In genomic region chr17:7852919-7853692, GRCh38 we compare ENCODE assay signal across 14 cellular contexts. TPM values are rescaled to one million over a fixed set of nuclear protein-coding genes. Genes with fewer than 3 reads are reported as not detected.
DNase-seq lines count a peak whose midpoint lies in the region; ATAC-seq, FAIRE-seq and TF ChIP-seq lines count a peak whose summit lies in the region.
"Had no signal": no experiment of that assay in that cellular context is flagged by ENCODE, and none has a peak within 500 bp of the region (broad histone marks: within the 10 kb centered on the region; RNA-seq: fewer than 3 reads in every experiment).

No MANE protein-coding gene starts in this region.

- H3K14ac ChIP-seq in mesenchymal stem cell (ENCODE audit: low read length in 2 of 2): peak overlapping the region in 1 of 2 experiments; percentile 1

- no peak for TF ChIP-seq CTCF in K562 (IDR thresholded peaks at IDR 0.05 in 2 of 3, conservative IDR thresholded peaks at IDR 0.05 in 1 of 3; ENCODE audit: insufficient read depth in 2 of 3, low read depth in 1 of 3, low read length in 3 of 3)

- H2AFZ ChIP-seq in K562 (ENCODE audit: low read depth, low read length) (no peak overlapping the region), mesenchymal stem cell (ENCODE audit: low read depth, low read length) (no peak overlapping the region)

- peak; percentile 11 for DNase-seq in stimulated activated CD4-positive, alpha-beta T cell treated with anti-CD3 and anti-CD28 coated beads, Interleukin-15, amount 100 ng/mL, for 24 hours
- DNase-seq in stimulated activated CD4-positive, alpha-beta T cell treated with anti-CD3 and anti-CD28 coated beads, Interleukin-4, amount 100 ng/mL, for 4 hours: no peak
- DNase-seq in K562 (ENCODE audit: extremely low read depth in 1 of 4, low spot score in 3 of 4) (no peak), mesenchymal stem cell (no peak), aorta (peak; percentile 49 to 78), NCI-H1105 (lab: John Stamatoyannopoulos, UW) (no peak), NCI-H146 (lab: John Stamatoyannopoulos, UW) (no peak)
- DNase-seq: anterior cingulate cortex, dermis blood vessel endothelial cell, Kasumi-1, NCI-H187 treated with DMSO at 0.1 percent for 48 hours had no signal

- no peak overlapping the region for H3K4ac ChIP-seq in mesenchymal stem cell (ENCODE audit: low read depth in 1 of 2, low read length in 2 of 2)

- H3K4me3 ChIP-seq in K562 (no peak overlapping the region), mesenchymal stem cell (ENCODE audit: insufficient read depth in 1 of 2, low read depth in 1 of 2, low read length in 2 of 2) (no peak overlapping the region), aorta (ENCODE audit: low read length in 2 of 2) (no peak overlapping the region)
- H3K4me3 ChIP-seq: BLaER1, GM12878 had no signal

- CTCF ChIA-PET in K562 (lab: Yijun Ruan, JAX; ENCODE audit: low intra/inter-chr PET ratio): no interaction called here

- no peak for TF ChIP-seq EP300 in K562 (IDR thresholded peaks at IDR 0.05; ENCODE audit: low read length)

- ATAC-seq in K562 (no peak), aorta (ENCODE audit: low FRiP score) (no peak), GM18511 (IDR thresholded peaks at IDR 0.05; ENCODE audit: unreplicated experiment) (no peak)
- ATAC-seq: GM12878 had no signal

- H2AK5ac ChIP-seq in mesenchymal stem cell (ENCODE audit: low read length, severe bottlenecking): no peak overlapping the region

- no TSS peak for BruUV-seq in K562 (replicated peaks; lab: Mats Ljungman, UMichigan)

- peak overlapping the region in 1 of 2 experiments; percentile 29 for H3K23ac ChIP-seq in mesenchymal stem cell (ENCODE audit: low read length in 2 of 2)

- no peaks in the 10 kb centered on the region for H4K20me1 ChIP-seq in K562 (replicated peaks; ENCODE audit: control insufficient read depth, insufficient read depth, low read length)

- H3K9ac ChIP-seq in K562 (ENCODE audit: insufficient read depth in 1 of 2, low read depth in 2 of 2, low read length in 2 of 2): no peak overlapping the region
- no peak overlapping the region for H3K9ac ChIP-seq in mesenchymal stem cell (ENCODE audit: low read length)
- H3K9ac ChIP-seq: BLaER1 had no signal

- intact Hi-C loops in K562 (cut with micrococcal nuclease) (loop anchor here (10.0 kb wide), 1 partner anchor 108 kb away; no protein-coding TSS in a partner anchor), aorta (cut with DNase I) (loop anchor here (5.0 to 10.0 kb wide), 2 partner anchors 108 to 111 kb away; no protein-coding TSS in a partner anchor)

- peaks cover 6% of the 10 kb centered on the region; the same call in 1 of the 3 replicates for H3K79me2 ChIP-seq in K562 (ENCODE audit: control insufficient read depth, insufficient read depth, low read length)

- H2BK15ac ChIP-seq in mesenchymal stem cell (ENCODE audit: low read depth, poor library complexity, severe bottlenecking): no peak overlapping the region

- peak overlapping the region; percentile 53 for H4K8ac ChIP-seq in mesenchymal stem cell (ENCODE audit: low read length)

- no peak overlapping the region for H3K4me2 ChIP-seq in K562 (ENCODE audit: insufficient read depth, low read length)
- H3K4me2 ChIP-seq in mesenchymal stem cell (ENCODE audit: low read length, poor library complexity, severe bottlenecking): no peak overlapping the region

- H3K9me3 ChIP-seq in K562 (replicated peaks; ENCODE audit: control insufficient read depth, insufficient read depth, low read depth, low read length): no peaks in the 10 kb centered on the region
- H3K9me3 ChIP-seq in mesenchymal stem cell (ENCODE audit: control insufficient read depth, low read length): no peaks in the 10 kb centered on the region
- H3K9me3 ChIP-seq in aorta (ENCODE audit: control insufficient read depth, low read length): no peaks in the 10 kb centered on the region
- H3K9me3 ChIP-seq: BLaER1 had no signal

- peaks cover 5 to 46% of the 10 kb centered on the region in 2 experiments; a peak in 3 of 5 replicates for H3K4me1 ChIP-seq in K562 (replicated peaks in 1 of 2; ENCODE audit: control insufficient read depth in 2 of 2, insufficient read depth in 2 of 2, low read length in 2 of 2)
- peaks cover 32% of the 10 kb centered on the region for H3K4me1 ChIP-seq in mesenchymal stem cell (ENCODE audit: control insufficient read depth, insufficient read depth, low read depth, low read length)
- no peaks in the 10 kb centered on the region for H3K4me1 ChIP-seq in aorta (ENCODE audit: control insufficient read depth in 1 of 2, insufficient read depth in 2 of 2, low read length in 2 of 2)

- TF ChIP-seq RAD21 in K562 (CRISPR knock-in tag; conservative IDR thresholded peaks at IDR 0.05 in 1 of 2, IDR thresholded peaks at IDR 0.05 in 1 of 2): no peak

- POLR2A ChIA-PET in K562 (lab: Yijun Ruan, JAX): interaction anchor here (0.7 kb wide), 1 partner anchor 60 kb away, joined by 3 read pairs; no protein-coding TSS in a partner anchor

- peak overlapping the region; percentile 70 for H4K91ac ChIP-seq in mesenchymal stem cell (ENCODE audit: low read length)

- no peak overlapping the region for H2BK120ac ChIP-seq in mesenchymal stem cell (ENCODE audit: low read depth, low read length)

- peaks cover 46% of the 10 kb centered on the region; the same call in 2 of the 3 replicates for H3K36me3 ChIP-seq in K562 (ENCODE audit: control insufficient read depth, insufficient read depth, low read length)
- peaks cover 43 to 60% of the 10 kb centered on the region in 2 experiments for H3K36me3 ChIP-seq in mesenchymal stem cell (ENCODE audit: control insufficient read depth in 1 of 2, insufficient read depth in 2 of 2, low read depth in 1 of 2, low read length in 2 of 2)
- H3K36me3 ChIP-seq in aorta (ENCODE audit: control insufficient read depth in 1 of 2, insufficient read depth in 2 of 2, low read length in 1 of 2): no peaks in the 10 kb centered on the region

- H3K9me1 ChIP-seq in K562 (ENCODE audit: control insufficient read depth, insufficient read depth, low read length): no peaks in the 10 kb centered on the region

- H3K27ac ChIP-seq in K562 (ENCODE audit: extremely low read depth, low read depth, low read length): no peak overlapping the region
- no peak overlapping the region for H3K27ac ChIP-seq in mesenchymal stem cell (ENCODE audit: low read length, poor library complexity, severe bottlenecking)
- H3K27ac ChIP-seq in aorta (ENCODE audit: low read depth in 1 of 2, low read length in 2 of 2): no peak overlapping the region
- H3K27ac ChIP-seq: BLaER1 had no signal

- WGBS in K562 (ENCODE audit: insufficient coverage, low coverage, missing lambda C conversion rate): 92% methylated on average over 22 of the region's 51 CpGs
- WGBS in mesenchymal stem cell: 70% methylated on average over 48 of the region's 51 CpGs
- WGBS in aorta, 2 donors: 83 to 85% methylated on average over 43 to 51 of the region's 51 CpGs

- H2BK12ac ChIP-seq in mesenchymal stem cell (ENCODE audit: low read length in 2 of 2): peak overlapping the region in 1 of 2 experiments; percentile 29

- H3K27me3 ChIP-seq in K562 (ENCODE audit: control insufficient read depth in 2 of 2, insufficient read depth in 2 of 2, low read length in 2 of 2) (no peaks in the 10 kb centered on the region), mesenchymal stem cell (ENCODE audit: control insufficient read depth in 1 of 2, insufficient read depth in 1 of 2, low read length in 2 of 2) (no peaks in the 10 kb centered on the region), aorta (ENCODE audit: control insufficient read depth in 1 of 2, insufficient read depth in 2 of 2, low read length in 1 of 2) (no peaks in the 10 kb centered on the region)
- H3K27me3 ChIP-seq: BLaER1 had no signal

- peaks cover 37% of the 10 kb centered on the region for H3K79me1 ChIP-seq in mesenchymal stem cell (replicated peaks; ENCODE audit: low read length, poor library complexity, severe bottlenecking)

- no peak overlapping the region for H2BK5ac ChIP-seq in mesenchymal stem cell (ENCODE audit: low read depth, low read length, poor library complexity, severe bottlenecking)

- in situ Hi-C loops in K562 (cut with MboI): no loop called here

- H3K18ac ChIP-seq in mesenchymal stem cell (ENCODE audit: low read depth in 1 of 2, low read length in 2 of 2): no peak overlapping the region

- no peak for FAIRE-seq in K562 (lab: Jason Lieb, UNC)
- FAIRE-seq: GM12878 had no signal

- no peak for TF ChIP-seq POLR2A in K562 (conservative IDR thresholded peaks at IDR 0.05)

RNA-seq across cellular contexts. Expression of gene TMEM88, which starts 1.8 kb away (rescaled TPM):
- 4.3 and 8.8 TPM in 2 replicates for total RNA-seq in K562 (2011; cell fraction: chromatin; rRNA removed; ENCODE audit: low replicate concordance)
- 3.3 and 4.3 TPM in 2 replicates for total RNA-seq in K562 (2011; cell fraction: nucleolus; rRNA removed)
- 2.1 and 4.4 TPM in 2 replicates for total RNA-seq in K562 (2011; cell fraction: nucleoplasm; rRNA removed)
- 0.32 TPM in 1 of 2 replicates, not detected in the other for total RNA-seq in K562 (2014; rRNA removed)
- total RNA-seq in K562 (2014; rRNA removed; fragmentation: Illumina TruSeq; extraction: Trizol): not detected in 2 replicates
- total RNA-seq in K562 (2015; rRNA removed; fragmentation: Illumina TruSeq; extraction: Trizol): not detected in 2 replicates
- 1.0 and 1.4 TPM in 2 replicates for total RNA-seq in K562 (2021)
- polyA plus RNA-seq in K562 (2011; rRNA removed): 0.12 and 0.13 TPM in 2 replicates
- polyA plus RNA-seq in K562 (2011; cell fraction: cytosol; rRNA removed): 0.16 and 0.18 TPM in 2 replicates
- polyA plus RNA-seq in K562 (2011; cell fraction: nucleus; rRNA removed): 1.1 and 2.4 TPM in 2 replicates
- polyA plus RNA-seq in K562 (2012): 0.33 and 1.8 TPM in 2 replicates
- 0.42 TPM in 2 replicates for polyA plus RNA-seq in K562 (2014; fragmentation: Illumina TruSeq; extraction: Trizol)
- polyA plus RNA-seq in K562 (2014; fragmentation: Nextera tagmentation; extraction: Ambion mirVana): under 1 TPM in 1 of 2 experiments, not detected in 1; 0.10 TPM
- 0.40 TPM in 1 of 2 replicates, not detected in the other for polyA plus RNA-seq in K562 (2014; rRNA removed)
- polyA minus RNA-seq in K562 (2011; rRNA and poly(A)+ RNA removed): not detected in 2 replicates
- polyA minus RNA-seq in K562 (2011; cell fraction: cytosol; rRNA and poly(A)+ RNA removed): not detected in 2 replicates
- 0.27 and 0.78 TPM in 2 replicates for polyA minus RNA-seq in K562 (2011; cell fraction: nucleus; rRNA and poly(A)+ RNA removed)
- polyA plus RNA-seq in mesenchymal stem cell (2013, experiment 1 of 2): 79.2 TPM
- polyA plus RNA-seq in mesenchymal stem cell (2013, experiment 2 of 2): 76.9 TPM
- total RNA-seq in aorta: 10 to 100 TPM; 16.0 to 28.6 TPM
- polyA plus RNA-seq in aorta: 1 to 10 TPM in 1 of 2 donors, not detected in 1; 4.5 TPM

RNA-seq across cellular contexts. Expression of gene NAA38, which starts 4.3 kb away (rescaled TPM):
- 6.8 and 9.8 TPM in 2 replicates for total RNA-seq in K562 (2011; cell fraction: chromatin; rRNA removed; ENCODE audit: low replicate concordance)
- total RNA-seq in K562 (2011; cell fraction: nucleolus; rRNA removed): 15.5 and 19.7 TPM in 2 replicates
- total RNA-seq in K562 (2011; cell fraction: nucleoplasm; rRNA removed): 10.8 and 15.5 TPM in 2 replicates
- total RNA-seq in K562 (2014; rRNA removed) (99.8 TPM in 2 replicates), K562 (2014; rRNA removed; fragmentation: Illumina TruSeq; extraction: Trizol) (13.3 and 16.4 TPM in 2 replicates), K562 (2015; rRNA removed; fragmentation: Illumina TruSeq; extraction: Trizol) (52.6 and 57.3 TPM in 2 replicates), K562 (2021) (54.7 and 61.2 TPM in 2 replicates), aorta (10 to 100 TPM; 44.1 to 47.4 TPM)
- polyA plus RNA-seq in K562 (2011; rRNA removed) (34.5 and 39.9 TPM in 2 replicates), K562 (2014; fragmentation: Illumina TruSeq; extraction: Trizol) (19.1 and 32.8 TPM in 2 replicates), K562 (2014; fragmentation: Nextera tagmentation; extraction: Ambion mirVana) (10 to 100 TPM; 70.4 to 90.4 TPM), K562 (2014; rRNA removed) (87.3 and 104 TPM in 2 replicates), aorta (100 to 1,000 TPM; 111 to 143 TPM)
- polyA plus RNA-seq in K562 (2011; cell fraction: cytosol; rRNA removed): 53.5 and 108 TPM in 2 replicates
- polyA plus RNA-seq in K562 (2011; cell fraction: nucleus; rRNA removed): 33.4 and 45.6 TPM in 2 replicates
- 56.0 and 83.5 TPM in 2 replicates for polyA plus RNA-seq in K562 (2012)
- 4.0 and 5.2 TPM in 2 replicates for polyA minus RNA-seq in K562 (2011; rRNA and poly(A)+ RNA removed)
- 26.4 and 63.1 TPM in 2 replicates for polyA minus RNA-seq in K562 (2011; cell fraction: cytosol; rRNA and poly(A)+ RNA removed)
- 11.7 and 17.4 TPM in 2 replicates for polyA minus RNA-seq in K562 (2011; cell fraction: nucleus; rRNA and poly(A)+ RNA removed)
- 98.1 TPM for polyA plus RNA-seq in mesenchymal stem cell (2013, experiment 1 of 2)
- 95.0 TPM for polyA plus RNA-seq in mesenchymal stem cell (2013, experiment 2 of 2)

RNA-seq across cellular contexts. Expression of gene CYB5D1, which starts 4.7 kb away (rescaled TPM):
- 5.6 and 9.9 TPM in 2 replicates for total RNA-seq in K562 (2011; cell fraction: chromatin; rRNA removed; ENCODE audit: low replicate concordance)
- total RNA-seq in K562 (2011; cell fraction: nucleolus; rRNA removed): 6.5 and 8.8 TPM in 2 replicates
- 5.0 and 6.4 TPM in 2 replicates for total RNA-seq in K562 (2011; cell fraction: nucleoplasm; rRNA removed)
- total RNA-seq in K562 (2014; rRNA removed) (4.7 and 6.0 TPM in 2 replicates), K562 (2014; rRNA removed; fragmentation: Illumina TruSeq; extraction: Trizol) (5.7 and 5.8 TPM in 2 replicates), K562 (2015; rRNA removed; fragmentation: Illumina TruSeq; extraction: Trizol) (6.4 and 7.6 TPM in 2 replicates), K562 (2021) (6.9 and 7.8 TPM in 2 replicates), aorta (10 to 100 TPM; 10.5 to 12.5 TPM)
- polyA plus RNA-seq in K562 (2011; rRNA removed) (4.2 and 7.2 TPM in 2 replicates), K562 (2014; fragmentation: Illumina TruSeq; extraction: Trizol) (7.3 and 7.9 TPM in 2 replicates), K562 (2014; fragmentation: Nextera tagmentation; extraction: Ambion mirVana) (1 to 10 TPM; 2.4 to 5.7 TPM), K562 (2014; rRNA removed) (4.8 and 7.5 TPM in 2 replicates), aorta (1 to 10 TPM; 6.1 to 8.2 TPM)
- 4.6 and 5.4 TPM in 2 replicates for polyA plus RNA-seq in K562 (2011; cell fraction: cytosol; rRNA removed)
- polyA plus RNA-seq in K562 (2011; cell fraction: nucleus; rRNA removed): 7.7 and 13.1 TPM in 2 replicates
- 2.8 and 5.2 TPM in 2 replicates for polyA plus RNA-seq in K562 (2012)
- polyA minus RNA-seq in K562 (2011; rRNA and poly(A)+ RNA removed): 2.1 and 5.2 TPM in 2 replicates
- 1.9 and 2.5 TPM in 2 replicates for polyA minus RNA-seq in K562 (2011; cell fraction: cytosol; rRNA and poly(A)+ RNA removed)
- 5.5 and 8.3 TPM in 2 replicates for polyA minus RNA-seq in K562 (2011; cell fraction: nucleus; rRNA and poly(A)+ RNA removed)
- 7.9 TPM for polyA plus RNA-seq in mesenchymal stem cell (2013, experiment 1 of 2)
- polyA plus RNA-seq in mesenchymal stem cell (2013, experiment 2 of 2): 8.0 TPM

RNA-seq across cellular contexts. Expression of gene KDM6B, which starts 19.1 kb away (rescaled TPM):
- total RNA-seq in K562 (2011; cell fraction: chromatin; rRNA removed; ENCODE audit: low replicate concordance): 35.9 and 42.7 TPM in 2 replicates
- total RNA-seq in K562 (2011; cell fraction: nucleolus; rRNA removed): 14.5 and 17.1 TPM in 2 replicates
- 33.6 and 57.3 TPM in 2 replicates for total RNA-seq in K562 (2011; cell fraction: nucleoplasm; rRNA removed)
- total RNA-seq in K562 (2014; rRNA removed) (2.7 and 5.0 TPM in 2 replicates), K562 (2014; rRNA removed; fragmentation: Illumina TruSeq; extraction: Trizol) (1.4 and 2.2 TPM in 2 replicates), K562 (2015; rRNA removed; fragmentation: Illumina TruSeq; extraction: Trizol) (0.47 and 0.98 TPM in 2 replicates), K562 (2021) (19.0 and 22.9 TPM in 2 replicates), aorta (10 to 100 TPM; 28.2 to 44.8 TPM)
- polyA plus RNA-seq in K562 (2011; rRNA removed) (0.32 and 0.99 TPM in 2 replicates), K562 (2014; fragmentation: Illumina TruSeq; extraction: Trizol) (3.9 and 6.1 TPM in 2 replicates), K562 (2014; fragmentation: Nextera tagmentation; extraction: Ambion mirVana) (under 1 TPM; 0.01 to 0.06 TPM), K562 (2014; rRNA removed) (2.7 and 3.0 TPM in 2 replicates), aorta (1 to 10 TPM; 3.1 to 6.9 TPM)
- polyA plus RNA-seq in K562 (2011; cell fraction: cytosol; rRNA removed): 0.32 and 0.33 TPM in 2 replicates
- 5.9 and 6.5 TPM in 2 replicates for polyA plus RNA-seq in K562 (2011; cell fraction: nucleus; rRNA removed)
- 4.8 and 14.4 TPM in 2 replicates for polyA plus RNA-seq in K562 (2012)
- polyA minus RNA-seq in K562 (2011; rRNA and poly(A)+ RNA removed): 1.7 and 5.4 TPM in 2 replicates
- polyA minus RNA-seq in K562 (2011; cell fraction: cytosol; rRNA and poly(A)+ RNA removed): 4.2 and 4.6 TPM in 2 replicates
- polyA minus RNA-seq in K562 (2011; cell fraction: nucleus; rRNA and poly(A)+ RNA removed): 5.1 and 21.4 TPM in 2 replicates
- 16.2 TPM for polyA plus RNA-seq in mesenchymal stem cell (2013, experiment 1 of 2)
- 16.4 TPM for polyA plus RNA-seq in mesenchymal stem cell (2013, experiment 2 of 2)

RNA-seq across cellular contexts. Expression of gene CHD3, which starts 35.5 kb away (rescaled TPM):
- 101 and 117 TPM in 2 replicates for total RNA-seq in K562 (2011; cell fraction: chromatin; rRNA removed; ENCODE audit: low replicate concordance)
- 47.2 and 48.0 TPM in 2 replicates for total RNA-seq in K562 (2011; cell fraction: nucleolus; rRNA removed)
- 69.7 and 83.1 TPM in 2 replicates for total RNA-seq in K562 (2011; cell fraction: nucleoplasm; rRNA removed)
- 34.8 and 36.7 TPM in 2 replicates for total RNA-seq in K562 (2014; rRNA removed)
- 14.6 and 15.2 TPM in 2 replicates for total RNA-seq in K562 (2014; rRNA removed; fragmentation: Illumina TruSeq; extraction: Trizol)
- total RNA-seq in K562 (2015; rRNA removed; fragmentation: Illumina TruSeq; extraction: Trizol): 19.8 and 21.2 TPM in 2 replicates
- total RNA-seq in K562 (2021): 30.6 and 38.2 TPM in 2 replicates
- 12.2 and 15.7 TPM in 2 replicates for polyA plus RNA-seq in K562 (2011; rRNA removed)
- 16.1 and 25.2 TPM in 2 replicates for polyA plus RNA-seq in K562 (2011; cell fraction: cytosol; rRNA removed)
- 70.0 and 86.2 TPM in 2 replicates for polyA plus RNA-seq in K562 (2011; cell fraction: nucleus; rRNA removed)
- polyA plus RNA-seq in K562 (2012): 29.2 and 37.9 TPM in 2 replicates
- 24.7 and 24.8 TPM in 2 replicates for polyA plus RNA-seq in K562 (2014; fragmentation: Illumina TruSeq; extraction: Trizol)
- under 1 TPM; 0.39 to 0.63 TPM for polyA plus RNA-seq in K562 (2014; fragmentation: Nextera tagmentation; extraction: Ambion mirVana)
- polyA plus RNA-seq in K562 (2014; rRNA removed): 27.8 and 33.9 TPM in 2 replicates
- polyA minus RNA-seq in K562 (2011; rRNA and poly(A)+ RNA removed): 23.8 TPM in 2 replicates
- polyA minus RNA-seq in K562 (2011; cell fraction: cytosol; rRNA and poly(A)+ RNA removed): 17.8 and 29.3 TPM in 2 replicates
- 24.1 and 28.0 TPM in 2 replicates for polyA minus RNA-seq in K562 (2011; cell fraction: nucleus; rRNA and poly(A)+ RNA removed)
- 56.3 TPM for polyA plus RNA-seq in mesenchymal stem cell (2013, experiment 1 of 2)
- 50.2 TPM for polyA plus RNA-seq in mesenchymal stem cell (2013, experiment 2 of 2)
- 100 to 1,000 TPM in 1 of 2 donors, 10 to 100 TPM in 1; 73.1 to 125 TPM for total RNA-seq in aorta
- polyA plus RNA-seq in aorta: 100 to 1,000 TPM in 1 of 2 donors, 10 to 100 TPM in 1; 88.8 to 119 TPM

Comparison
In these comparisons a context has a peak if more than half of its experiments do, and no peak if none do; other contexts are left out.
1. DNase-seq: peak in stimulated activated CD4-positive, alpha-beta T cell treated with anti-CD3 and anti-CD28 coated beads, Interleukin-15, amount 100 ng/mL, for 24 hours (single experiment) and aorta (2 of 2); none in stimulated activated CD4-positive, alpha-beta T cell treated with anti-CD3 and anti-CD28 coated beads, Interleukin-4, amount 100 ng/mL, for 4 hours (0 of 2), K562 (0 of 4), mesenchymal stem cell (single experiment), NCI-H1105 (single experiment) and NCI-H146 (single experiment).